Comparison of ENCODE assay signal across 1 cellular context in the genomic region with DNA sequence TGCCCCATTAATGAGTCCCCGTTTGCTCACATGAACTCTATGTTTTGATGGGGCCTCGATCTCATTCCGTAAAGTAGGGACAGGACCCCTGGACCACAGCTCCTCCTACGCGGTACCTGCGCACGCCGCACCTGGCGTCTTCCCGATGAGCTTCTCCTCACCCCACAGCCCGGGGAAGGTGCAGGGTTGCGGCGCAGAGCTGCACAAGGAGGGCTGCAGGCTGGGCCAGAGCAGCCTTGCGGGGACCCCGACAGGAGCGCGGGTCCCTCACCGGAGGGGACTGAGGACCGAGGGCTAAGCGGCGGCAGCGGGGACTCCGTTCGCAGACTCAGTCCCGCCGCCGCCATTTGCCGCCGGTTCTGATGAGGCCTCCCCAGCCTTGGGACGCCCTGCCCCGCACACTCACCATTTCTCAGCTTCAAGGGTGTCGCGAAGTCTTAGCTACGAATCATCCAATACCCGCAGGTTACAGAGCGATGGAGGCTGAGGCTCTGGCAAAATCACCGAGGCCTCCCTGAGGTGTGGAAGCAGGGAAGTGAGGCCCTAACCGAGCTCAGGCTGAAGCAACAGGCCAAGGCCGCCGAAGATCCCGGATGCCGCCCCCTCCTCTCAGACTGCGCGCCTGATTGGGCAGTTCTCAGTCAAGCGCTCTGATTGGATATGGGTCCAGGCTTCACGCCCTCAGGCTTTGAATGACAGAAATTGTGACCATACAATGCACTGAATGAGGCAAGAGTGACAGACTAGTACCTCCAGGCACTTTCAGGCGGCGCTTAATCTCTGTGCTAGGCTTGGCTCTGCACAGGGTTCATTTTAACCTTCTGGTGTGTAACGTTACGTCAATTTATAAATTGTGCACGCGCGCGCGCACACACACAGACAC.
A peak's percentile ranks its signal among the peaks of the same experiment; 100 is the strongest.
TF ChIP-seq lines count a peak whose summit lies in the region.

No MANE protein-coding gene starts in this region.

TF ChIP-seq in HepG2, 621 proteins besides CTCF, POLR2A, EP300 and RAD21 (continued from another document and continues in another):
- TF ChIP-seq, protein P1, sequence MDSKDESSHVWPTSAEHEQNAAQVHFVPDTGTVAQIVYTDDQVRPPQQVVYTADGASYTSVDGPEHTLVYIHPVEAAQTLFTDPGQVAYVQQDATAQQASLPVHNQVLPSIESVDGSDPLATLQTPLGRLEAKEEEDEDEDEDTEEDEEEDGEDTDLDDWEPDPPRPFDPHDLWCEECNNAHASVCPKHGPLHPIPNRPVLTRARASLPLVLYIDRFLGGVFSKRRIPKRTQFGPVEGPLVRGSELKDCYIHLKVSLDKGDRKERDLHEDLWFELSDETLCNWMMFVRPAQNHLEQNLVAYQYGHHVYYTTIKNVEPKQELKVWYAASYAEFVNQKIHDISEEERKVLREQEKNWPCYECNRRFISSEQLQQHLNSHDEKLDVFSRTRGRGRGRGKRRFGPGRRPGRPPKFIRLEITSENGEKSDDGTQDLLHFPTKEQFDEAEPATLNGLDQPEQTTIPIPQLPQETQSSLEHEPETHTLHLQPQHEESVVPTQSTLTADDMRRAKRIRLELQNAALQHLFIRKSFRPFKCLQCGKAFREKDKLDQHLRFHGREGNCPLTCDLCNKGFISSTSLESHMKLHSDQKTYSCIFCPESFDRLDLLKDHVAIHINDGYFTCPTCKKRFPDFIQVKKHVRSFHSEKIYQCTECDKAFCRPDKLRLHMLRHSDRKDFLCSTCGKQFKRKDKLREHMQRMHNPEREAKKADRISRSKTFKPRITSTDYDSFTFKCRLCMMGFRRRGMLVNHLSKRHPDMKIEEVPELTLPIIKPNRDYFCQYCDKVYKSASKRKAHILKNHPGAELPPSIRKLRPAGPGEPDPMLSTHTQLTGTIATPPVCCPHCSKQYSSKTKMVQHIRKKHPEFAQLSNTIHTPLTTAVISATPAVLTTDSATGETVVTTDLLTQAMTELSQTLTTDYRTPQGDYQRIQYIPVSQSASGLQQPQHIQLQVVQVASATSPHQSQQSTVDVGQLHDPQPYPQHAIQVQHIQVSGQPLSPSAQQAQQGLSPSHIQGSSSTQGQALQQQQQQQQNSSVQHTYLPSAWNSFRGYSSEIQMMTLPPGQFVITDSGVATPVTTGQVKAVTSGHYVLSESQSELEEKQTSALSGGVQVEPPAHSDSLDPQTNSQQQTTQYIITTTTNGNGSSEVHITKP (CRISPR knock-in tag; IDR thresholded peaks at IDR 0.05; ENCODE audit: low read depth) = no peak
- peak; percentile 78; the same call in 1 of the 2 replicates for TF ChIP-seq ZSCAN31 (CRISPR knock-in tag; IDR thresholded peaks at IDR 0.05; ENCODE audit: low read depth)
- TF ChIP-seq, protein P2, sequence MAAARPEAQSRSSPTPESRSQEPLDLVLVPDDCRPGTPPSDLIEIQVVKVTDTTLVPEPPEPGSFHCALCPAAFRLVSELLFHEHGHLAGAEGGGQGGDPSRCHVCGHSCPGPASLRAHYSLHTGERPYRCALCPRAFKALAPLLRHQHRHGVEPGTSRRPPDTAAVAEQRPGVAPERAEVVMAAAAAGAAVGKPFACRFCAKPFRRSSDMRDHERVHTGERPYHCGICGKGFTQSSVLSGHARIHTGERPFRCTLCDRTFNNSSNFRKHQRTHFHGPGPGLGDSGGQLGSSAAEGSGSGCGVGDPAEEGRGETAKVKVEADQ (CRISPR knock-in tag; IDR thresholded peaks at IDR 0.05; ENCODE audit: borderline replicate concordance) = no peak
- TF ChIP-seq ZNF430 (CRISPR knock-in tag; IDR thresholded peaks at IDR 0.05) = peak; percentile 91
- peak; percentile 19; the same call in 1 of the 2 replicates for TF ChIP-seq RARA (CRISPR knock-in tag; IDR thresholded peaks at IDR 0.05)
- TF ChIP-seq, protein P3, sequence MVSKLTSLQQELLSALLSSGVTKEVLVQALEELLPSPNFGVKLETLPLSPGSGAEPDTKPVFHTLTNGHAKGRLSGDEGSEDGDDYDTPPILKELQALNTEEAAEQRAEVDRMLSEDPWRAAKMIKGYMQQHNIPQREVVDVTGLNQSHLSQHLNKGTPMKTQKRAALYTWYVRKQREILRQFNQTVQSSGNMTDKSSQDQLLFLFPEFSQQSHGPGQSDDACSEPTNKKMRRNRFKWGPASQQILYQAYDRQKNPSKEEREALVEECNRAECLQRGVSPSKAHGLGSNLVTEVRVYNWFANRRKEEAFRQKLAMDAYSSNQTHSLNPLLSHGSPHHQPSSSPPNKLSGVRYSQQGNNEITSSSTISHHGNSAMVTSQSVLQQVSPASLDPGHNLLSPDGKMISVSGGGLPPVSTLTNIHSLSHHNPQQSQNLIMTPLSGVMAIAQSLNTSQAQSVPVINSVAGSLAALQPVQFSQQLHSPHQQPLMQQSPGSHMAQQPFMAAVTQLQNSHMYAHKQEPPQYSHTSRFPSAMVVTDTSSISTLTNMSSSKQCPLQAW (CRISPR knock-in tag; IDR thresholded peaks at IDR 0.05) = 0 out of 2 replicates have a peak, but pooled peaks have one; percentile 12
- TF ChIP-seq ZNF766 (CRISPR knock-in tag; IDR thresholded peaks at IDR 0.05; ENCODE audit: borderline replicate concordance) = no peak
- TF ChIP-seq ZNF549 (CRISPR knock-in tag; IDR thresholded peaks at IDR 0.05) = no peak
- TF ChIP-seq, protein P4, sequence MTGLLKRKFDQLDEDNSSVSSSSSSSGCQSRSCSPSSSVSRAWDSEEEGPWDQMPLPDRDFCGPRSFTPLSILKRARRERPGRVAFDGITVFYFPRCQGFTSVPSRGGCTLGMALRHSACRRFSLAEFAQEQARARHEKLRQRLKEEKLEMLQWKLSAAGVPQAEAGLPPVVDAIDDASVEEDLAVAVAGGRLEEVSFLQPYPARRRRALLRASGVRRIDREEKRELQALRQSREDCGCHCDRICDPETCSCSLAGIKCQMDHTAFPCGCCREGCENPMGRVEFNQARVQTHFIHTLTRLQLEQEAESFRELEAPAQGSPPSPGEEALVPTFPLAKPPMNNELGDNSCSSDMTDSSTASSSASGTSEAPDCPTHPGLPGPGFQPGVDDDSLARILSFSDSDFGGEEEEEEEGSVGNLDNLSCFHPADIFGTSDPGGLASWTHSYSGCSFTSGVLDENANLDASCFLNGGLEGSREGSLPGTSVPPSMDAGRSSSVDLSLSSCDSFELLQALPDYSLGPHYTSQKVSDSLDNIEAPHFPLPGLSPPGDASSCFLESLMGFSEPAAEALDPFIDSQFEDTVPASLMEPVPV (CRISPR knock-in tag; IDR thresholded peaks at IDR 0.05) = no peak
- TF ChIP-seq ZNF124 (CRISPR knock-in tag; IDR thresholded peaks at IDR 0.05) = no peak; the same call in 1 of the 2 replicates
- peak; percentile 89 for TF ChIP-seq KMT2A (CRISPR knock-in tag; IDR thresholded peaks at IDR 0.05)
- TF ChIP-seq, protein P5, sequence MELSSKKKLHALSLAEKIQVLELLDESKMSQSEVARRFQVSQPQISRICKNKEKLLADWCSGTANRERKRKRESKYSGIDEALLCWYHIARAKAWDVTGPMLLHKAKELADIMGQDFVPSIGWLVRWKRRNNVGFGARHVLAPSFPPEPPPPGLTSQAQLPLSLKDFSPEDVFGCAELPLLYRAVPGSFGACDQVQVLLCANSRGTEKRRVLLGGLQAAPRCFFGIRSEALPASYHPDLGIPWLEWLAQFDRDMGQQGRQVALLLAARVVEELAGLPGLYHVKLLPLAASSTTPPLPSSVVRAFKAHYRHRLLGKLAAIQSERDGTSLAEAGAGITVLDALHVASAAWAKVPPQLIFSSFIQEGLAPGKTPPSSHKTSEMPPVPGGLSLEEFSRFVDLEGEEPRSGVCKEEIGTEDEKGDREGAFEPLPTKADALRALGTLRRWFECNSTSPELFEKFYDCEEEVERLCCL (CRISPR knock-in tag; IDR thresholded peaks at IDR 0.05; ENCODE audit: borderline replicate concordance) = no peak
- no peak; the same call in 1 of the 2 replicates for TF ChIP-seq TARDBP (CRISPR knock-in tag; IDR thresholded peaks at IDR 0.05)
- TF ChIP-seq DNMT3B (CRISPR knock-in tag; conservative IDR thresholded peaks at IDR 0.05) = no peak; the same call in 1 of the 2 replicates
- TF ChIP-seq, protein P6, sequence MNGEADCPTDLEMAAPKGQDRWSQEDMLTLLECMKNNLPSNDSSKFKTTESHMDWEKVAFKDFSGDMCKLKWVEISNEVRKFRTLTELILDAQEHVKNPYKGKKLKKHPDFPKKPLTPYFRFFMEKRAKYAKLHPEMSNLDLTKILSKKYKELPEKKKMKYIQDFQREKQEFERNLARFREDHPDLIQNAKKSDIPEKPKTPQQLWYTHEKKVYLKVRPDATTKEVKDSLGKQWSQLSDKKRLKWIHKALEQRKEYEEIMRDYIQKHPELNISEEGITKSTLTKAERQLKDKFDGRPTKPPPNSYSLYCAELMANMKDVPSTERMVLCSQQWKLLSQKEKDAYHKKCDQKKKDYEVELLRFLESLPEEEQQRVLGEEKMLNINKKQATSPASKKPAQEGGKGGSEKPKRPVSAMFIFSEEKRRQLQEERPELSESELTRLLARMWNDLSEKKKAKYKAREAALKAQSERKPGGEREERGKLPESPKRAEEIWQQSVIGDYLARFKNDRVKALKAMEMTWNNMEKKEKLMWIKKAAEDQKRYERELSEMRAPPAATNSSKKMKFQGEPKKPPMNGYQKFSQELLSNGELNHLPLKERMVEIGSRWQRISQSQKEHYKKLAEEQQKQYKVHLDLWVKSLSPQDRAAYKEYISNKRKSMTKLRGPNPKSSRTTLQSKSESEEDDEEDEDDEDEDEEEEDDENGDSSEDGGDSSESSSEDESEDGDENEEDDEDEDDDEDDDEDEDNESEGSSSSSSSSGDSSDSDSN (CRISPR knock-in tag; IDR thresholded peaks at IDR 0.05) = peak; percentile 82
- TF ChIP-seq CHD4 (IDR thresholded peaks at IDR 0.05; ENCODE audit: borderline replicate concordance, low read length) = no peak
- no peak for TF ChIP-seq ZKSCAN5 (CRISPR knock-in tag; IDR thresholded peaks at IDR 0.05)
- TF ChIP-seq ZNF577 (CRISPR knock-in tag; IDR thresholded peaks at IDR 0.05; ENCODE audit: borderline replicate concordance, low read depth) = no peak
- TF ChIP-seq, protein P7, sequence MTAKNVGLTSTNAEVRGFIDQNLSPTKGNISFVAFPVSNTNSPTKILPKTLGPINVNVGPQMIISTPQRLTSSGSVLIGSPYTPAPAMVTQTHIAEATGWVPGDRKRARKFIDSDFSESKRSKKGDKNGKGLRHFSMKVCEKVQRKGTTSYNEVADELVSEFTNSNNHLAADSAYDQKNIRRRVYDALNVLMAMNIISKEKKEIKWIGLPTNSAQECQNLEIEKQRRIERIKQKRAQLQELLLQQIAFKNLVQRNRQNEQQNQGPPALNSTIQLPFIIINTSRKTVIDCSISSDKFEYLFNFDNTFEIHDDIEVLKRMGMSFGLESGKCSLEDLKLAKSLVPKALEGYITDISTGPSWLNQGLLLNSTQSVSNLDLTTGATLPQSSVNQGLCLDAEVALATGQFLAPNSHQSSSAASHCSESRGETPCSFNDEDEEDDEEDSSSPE (CRISPR knock-in tag; IDR thresholded peaks at IDR 0.05) = no peak
- TF ChIP-seq HIVEP1 (CRISPR knock-in tag; IDR thresholded peaks at IDR 0.05) = no peak
- no peak; the same call in 1 of the 2 replicates for TF ChIP-seq ZBTB8A (CRISPR knock-in tag; IDR thresholded peaks at IDR 0.05; ENCODE audit: borderline replicate concordance, low read depth)
- no peak; the same call in 1 of the 2 replicates for TF ChIP-seq ZNF484 (CRISPR knock-in tag; IDR thresholded peaks at IDR 0.05; ENCODE audit: borderline replicate concordance, low read depth)
- TF ChIP-seq MXI1 (IDR thresholded peaks at IDR 0.05; ENCODE audit: borderline replicate concordance, low read depth, low read length) = 0 out of 3 replicates have a peak, but pooled peaks have one; percentile 33
- no peak for TF ChIP-seq SRF (IDR thresholded peaks at IDR 0.05; ENCODE audit: low read depth, low read length)
- no peak for TF ChIP-seq NPAS2 (CRISPR knock-in tag; IDR thresholded peaks at IDR 0.05; ENCODE audit: borderline replicate concordance)
- no peak for TF ChIP-seq NFE2L2 (IDR thresholded peaks at IDR 0.05; ENCODE audit: low read length)
- TF ChIP-seq GATAD1 (CRISPR knock-in tag; IDR thresholded peaks at IDR 0.05) = peak; percentile 76
- TF ChIP-seq, protein P8, sequence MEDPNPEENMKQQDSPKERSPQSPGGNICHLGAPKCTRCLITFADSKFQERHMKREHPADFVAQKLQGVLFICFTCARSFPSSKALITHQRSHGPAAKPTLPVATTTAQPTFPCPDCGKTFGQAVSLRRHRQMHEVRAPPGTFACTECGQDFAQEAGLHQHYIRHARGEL (CRISPR knock-in tag; IDR thresholded peaks at IDR 0.05) = no peak
- no peak for TF ChIP-seq ZFP1 (CRISPR knock-in tag; IDR thresholded peaks at IDR 0.05)
- TF ChIP-seq TAF15 (IDR thresholded peaks at IDR 0.05; ENCODE audit: low read depth, low read length, poor library complexity, severe bottlenecking) = no peak
- TF ChIP-seq ZIK1 (CRISPR knock-in tag; IDR thresholded peaks at IDR 0.05; ENCODE audit: borderline replicate concordance, low read depth) = 0 out of 2 replicates have a peak, but pooled peaks have one; percentile 62
- peak; percentile 65; the same call in 1 of the 2 replicates for TF ChIP-seq SNAI1 (CRISPR knock-in tag; IDR thresholded peaks at IDR 0.05; ENCODE audit: borderline replicate concordance)
- peak; percentile 86; the same call in 1 of the 2 replicates for TF ChIP-seq HOXA5 (CRISPR knock-in tag; IDR thresholded peaks at IDR 0.05)
- peak; percentile 29; the same call in 1 of the 2 replicates for TF ChIP-seq ZNF772 (CRISPR knock-in tag; IDR thresholded peaks at IDR 0.05)
- no peak for TF ChIP-seq ZNF232 (CRISPR knock-in tag; IDR thresholded peaks at IDR 0.05; ENCODE audit: borderline replicate concordance)
- TF ChIP-seq ZSCAN30 (CRISPR knock-in tag; IDR thresholded peaks at IDR 0.05) = no peak
- no peak for TF ChIP-seq SMYD3 (CRISPR knock-in tag; IDR thresholded peaks at IDR 0.05)
- TF ChIP-seq CBX2 (IDR thresholded peaks at IDR 0.05; ENCODE audit: low read depth, low read length) = no peak
- TF ChIP-seq CBX2 (CRISPR knock-in tag; IDR thresholded peaks at IDR 0.05; ENCODE audit: low read depth) = no peak
- TF ChIP-seq, protein P9, sequence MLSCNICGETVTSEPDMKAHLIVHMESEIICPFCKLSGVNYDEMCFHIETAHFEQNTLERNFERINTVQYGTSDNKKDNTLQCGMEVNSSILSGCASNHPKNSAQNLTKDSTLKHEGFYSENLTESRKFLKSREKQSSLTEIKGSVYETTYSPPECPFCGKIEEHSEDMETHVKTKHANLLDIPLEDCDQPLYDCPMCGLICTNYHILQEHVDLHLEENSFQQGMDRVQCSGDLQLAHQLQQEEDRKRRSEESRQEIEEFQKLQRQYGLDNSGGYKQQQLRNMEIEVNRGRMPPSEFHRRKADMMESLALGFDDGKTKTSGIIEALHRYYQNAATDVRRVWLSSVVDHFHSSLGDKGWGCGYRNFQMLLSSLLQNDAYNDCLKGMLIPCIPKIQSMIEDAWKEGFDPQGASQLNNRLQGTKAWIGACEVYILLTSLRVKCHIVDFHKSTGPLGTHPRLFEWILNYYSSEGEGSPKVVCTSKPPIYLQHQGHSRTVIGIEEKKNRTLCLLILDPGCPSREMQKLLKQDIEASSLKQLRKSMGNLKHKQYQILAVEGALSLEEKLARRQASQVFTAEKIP (CRISPR knock-in tag; IDR thresholded peaks at IDR 0.05; ENCODE audit: borderline replicate concordance) = no peak
- TF ChIP-seq EHMT2 (IDR thresholded peaks at IDR 0.05; ENCODE audit: borderline replicate concordance, low read depth, low read length) = no peak
- TF ChIP-seq WIZ (CRISPR knock-in tag; IDR thresholded peaks at IDR 0.05) = no peak
- TF ChIP-seq, protein P10, sequence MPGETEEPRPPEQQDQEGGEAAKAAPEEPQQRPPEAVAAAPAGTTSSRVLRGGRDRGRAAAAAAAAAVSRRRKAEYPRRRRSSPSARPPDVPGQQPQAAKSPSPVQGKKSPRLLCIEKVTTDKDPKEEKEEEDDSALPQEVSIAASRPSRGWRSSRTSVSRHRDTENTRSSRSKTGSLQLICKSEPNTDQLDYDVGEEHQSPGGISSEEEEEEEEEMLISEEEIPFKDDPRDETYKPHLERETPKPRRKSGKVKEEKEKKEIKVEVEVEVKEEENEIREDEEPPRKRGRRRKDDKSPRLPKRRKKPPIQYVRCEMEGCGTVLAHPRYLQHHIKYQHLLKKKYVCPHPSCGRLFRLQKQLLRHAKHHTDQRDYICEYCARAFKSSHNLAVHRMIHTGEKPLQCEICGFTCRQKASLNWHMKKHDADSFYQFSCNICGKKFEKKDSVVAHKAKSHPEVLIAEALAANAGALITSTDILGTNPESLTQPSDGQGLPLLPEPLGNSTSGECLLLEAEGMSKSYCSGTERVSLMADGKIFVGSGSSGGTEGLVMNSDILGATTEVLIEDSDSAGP (CRISPR knock-in tag; IDR thresholded peaks at IDR 0.05; ENCODE audit: borderline replicate concordance) = peak; percentile 70; the same call in 1 of the 2 replicates
